In the genomic region with DNA sequence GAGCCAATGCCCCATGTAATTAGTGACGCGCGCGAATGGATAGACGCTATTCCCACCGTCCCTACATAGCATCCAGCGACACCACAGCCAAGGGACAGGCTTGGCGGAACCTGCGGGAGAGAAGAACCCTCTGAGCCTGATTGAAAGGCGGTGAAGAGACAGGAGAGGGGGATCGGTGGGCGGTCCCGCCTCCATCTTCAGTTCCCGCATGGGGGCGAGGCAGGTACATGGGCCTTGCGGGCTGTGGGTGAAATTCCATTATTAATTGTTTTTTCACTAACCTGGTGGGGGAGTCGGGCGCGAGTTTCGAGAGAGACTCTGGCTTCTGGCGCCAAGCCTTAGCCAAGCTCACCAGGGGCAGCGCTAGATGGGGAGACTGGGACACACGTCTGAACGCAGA, we compare ENCODE assay signal across 25 cellular contexts. TPM values are rescaled to one million over a fixed set of nuclear protein-coding genes. Genes with fewer than 3 reads are reported as not detected.
DNase-seq lines count a peak whose midpoint lies in the region; ATAC-seq and TF ChIP-seq lines count a peak whose summit lies in the region.
"Had no signal": no experiment of that assay in that cellular context is flagged by ENCODE, and none has a peak within 500 bp of the region (broad histone marks: within the 10 kb centered on the region; RNA-seq: fewer than 3 reads in every experiment).

No MANE protein-coding gene starts in this region.

- H3K36me3 ChIP-seq in H7 (replicated peaks; ENCODE audit: control insufficient read depth, insufficient read depth, low read length), result no peaks in the 10 kb centered on the region
- no peaks in the 10 kb centered on the region for H3K36me3 ChIP-seq in endodermal cell (ENCODE audit: control insufficient read depth, insufficient read depth, low read length)
- H3K36me3 ChIP-seq: BE2C; BLaER1 treated with 17β-estradiol and CSF1 and Interleukin-3, amounts not matched to agents 10 nM and 100 nM had no signal

- no peak for TF ChIP-seq CTCF in endodermal cell (conservative IDR thresholded peaks at IDR 0.05)

- DNase-seq in H7, result peak; percentile 63
- peak; percentile 65 for DNase-seq in endodermal cell
- peak; percentile 6 for DNase-seq in left kidney (ENCODE audit: low read depth, low spot score)
- peak; percentile 8 for DNase-seq in retina
- DNase-seq in T-helper 2 cell treated with Interferon-gamma antibody and Interleukin-4, amounts not matched to agents 5 μg/mL and 100 μg/mL, for 36 hours (ENCODE audit: low spot score), result no peak
- no peak for DNase-seq in stimulated activated naive B cell treated with anti-CD40 and anti-IgM and Interleukin-4, amounts not matched to agents 10 μg/mL and 1 μg/mL and 100 μg/mL, for 72 hours
- no peak for DNase-seq in cerebellar nuclear complex (lab: John Stamatoyannopoulos, UW)
- DNase-seq: 8988T; ACHN; AML-193; BE2C; Calu3; CD4-positive, alpha-beta T cell; CD8-positive, alpha-beta memory T cell; COR-L47; DMS53; DMS79 treated with DMSO at 0.1 percent for 48 hours; GF-D8; HCEC 1CT had no signal

- WGBS in endodermal cell (ENCODE audit: insufficient coverage in 1 of 2, insufficient read length in 1 of 2), 2 experiments, result 93 to 97% methylated on average over 10 to 24 of the region's 24 CpGs

- H3K27ac ChIP-seq in endodermal cell (ENCODE audit: low read depth, low read length), result no peak overlapping the region
- H3K27ac ChIP-seq: A549; BLaER1 treated with 17β-estradiol and CSF1 and Interleukin-3, amounts not matched to agents 10 nM and 100 nM had no signal

- no peaks in the 10 kb centered on the region for H3K36me3 Mint-ChIP-seq in endodermal cell (ENCODE audit: low read depth)
- no peaks in the 10 kb centered on the region for H3K36me3 Mint-ChIP-seq in T-helper 2 cell treated with Interferon-gamma antibody and Interleukin-4, amounts not matched to agents 5 μg/mL and 100 μg/mL, for 36 hours (ENCODE audit: low read depth)
- peaks cover 0 to 2% of the 10 kb centered on the region in 2 donors for H3K36me3 Mint-ChIP-seq in stimulated activated naive B cell treated with anti-CD40 and anti-IgM and Interleukin-4, amounts not matched to agents 10 μg/mL and 1 μg/mL and 100 μg/mL, for 72 hours
- H3K36me3 Mint-ChIP-seq: CD14-positive monocyte had no signal

- no peak overlapping the region for H3K9ac ChIP-seq in endodermal cell (ENCODE audit: extremely low read depth, low read length, poor library complexity, severe bottlenecking)
- H3K9ac ChIP-seq: BLaER1 treated with 17β-estradiol and CSF1 and Interleukin-3, amounts not matched to agents 10 nM and 100 nM had no signal

- H3K9me3 ChIP-seq in endodermal cell (ENCODE audit: control insufficient read depth, low read length), result no peaks in the 10 kb centered on the region
- H3K9me3 ChIP-seq: A549, BE2C had no signal

- H3K9me3 Mint-ChIP-seq in endodermal cell, result peaks cover 34% of the 10 kb centered on the region
- no peaks in the 10 kb centered on the region for H3K9me3 Mint-ChIP-seq in T-helper 2 cell treated with Interferon-gamma antibody and Interleukin-4, amounts not matched to agents 5 μg/mL and 100 μg/mL, for 36 hours
- peaks cover 3 to 4% of the 10 kb centered on the region in 2 donors for H3K9me3 Mint-ChIP-seq in stimulated activated naive B cell treated with anti-CD40 and anti-IgM and Interleukin-4, amounts not matched to agents 10 μg/mL and 1 μg/mL and 100 μg/mL, for 72 hours
- H3K9me3 Mint-ChIP-seq: CD4-positive, alpha-beta T cell had no signal

- peak overlapping the region; percentile 24 for H3K4me3 Mint-ChIP-seq in endodermal cell
- no peak overlapping the region for H3K4me3 Mint-ChIP-seq in T-helper 2 cell treated with Interferon-gamma antibody and Interleukin-4, amounts not matched to agents 5 μg/mL and 100 μg/mL, for 36 hours
- H3K4me3 Mint-ChIP-seq in stimulated activated naive B cell treated with anti-CD40 and anti-IgM and Interleukin-4, amounts not matched to agents 10 μg/mL and 1 μg/mL and 100 μg/mL, for 72 hours, result no peak overlapping the region
- H3K4me3 Mint-ChIP-seq: CD14-positive monocyte; CD4-positive, alpha-beta T cell; CD8-positive, alpha-beta memory T cell had no signal

- no peaks in the 10 kb centered on the region; the same call in 1 of the 2 replicates for H3K27me3 ChIP-seq in H7 (ENCODE audit: control insufficient read depth, insufficient read depth, low read length)
- H3K27me3 ChIP-seq in endodermal cell (ENCODE audit: control insufficient read depth, insufficient read depth, low read length, poor library complexity, severe bottlenecking), result no peaks in the 10 kb centered on the region
- H3K27me3 ChIP-seq: BE2C; BLaER1 treated with 17β-estradiol and CSF1 and Interleukin-3, amounts not matched to agents 10 nM and 100 nM had no signal

- H3K4me3 ChIP-seq in H7 (ENCODE audit: insufficient read depth, low read depth, low read length) (peak overlapping the region; percentile 9; the same call in 1 of the 2 replicates), endodermal cell (ENCODE audit: low read length) (no peak overlapping the region)
- H3K4me3 ChIP-seq: A549; BLaER1 treated with 17β-estradiol and CSF1 and Interleukin-3, amounts not matched to agents 10 nM and 100 nM had no signal

- no peaks in the 10 kb centered on the region for H3K4me1 Mint-ChIP-seq in endodermal cell
- H3K4me1 Mint-ChIP-seq in T-helper 2 cell treated with Interferon-gamma antibody and Interleukin-4, amounts not matched to agents 5 μg/mL and 100 μg/mL, for 36 hours (ENCODE audit: low read depth), result no peaks in the 10 kb centered on the region
- H3K4me1 Mint-ChIP-seq in stimulated activated naive B cell treated with anti-CD40 and anti-IgM and Interleukin-4, amounts not matched to agents 10 μg/mL and 1 μg/mL and 100 μg/mL, for 72 hours, result no peaks in the 10 kb centered on the region
- H3K4me1 Mint-ChIP-seq: CD8-positive, alpha-beta memory T cell had no signal

- peaks cover 6% of the 10 kb centered on the region for H3K27me3 Mint-ChIP-seq in endodermal cell (ENCODE audit: insufficient read depth)
- peaks cover 3% of the 10 kb centered on the region for H3K27me3 Mint-ChIP-seq in T-helper 2 cell treated with Interferon-gamma antibody and Interleukin-4, amounts not matched to agents 5 μg/mL and 100 μg/mL, for 36 hours (ENCODE audit: low read depth)
- peaks cover 16 to 20% of the 10 kb centered on the region in 2 donors for H3K27me3 Mint-ChIP-seq in stimulated activated naive B cell treated with anti-CD40 and anti-IgM and Interleukin-4, amounts not matched to agents 10 μg/mL and 1 μg/mL and 100 μg/mL, for 72 hours

- no peak for ATAC-seq in stimulated activated naive B cell treated with anti-CD40 and anti-IgM and Interleukin-4, amounts not matched to agents 10 μg/mL and 1 μg/mL and 100 μg/mL, for 72 hours (replicated peaks)
- ATAC-seq: A549 had no signal

- H3K4me1 ChIP-seq in endodermal cell (ENCODE audit: control insufficient read depth, insufficient read depth, low read length), result no peaks in the 10 kb centered on the region
- H3K4me1 ChIP-seq: A549; BE2C; BLaER1 treated with 17β-estradiol and CSF1 and Interleukin-3, amounts not matched to agents 10 nM and 100 nM had no signal

- no peak overlapping the region for H3K27ac Mint-ChIP-seq in endodermal cell
- H3K27ac Mint-ChIP-seq in T-helper 2 cell treated with Interferon-gamma antibody and Interleukin-4, amounts not matched to agents 5 μg/mL and 100 μg/mL, for 36 hours, result no peak overlapping the region
- no peak overlapping the region for H3K27ac Mint-ChIP-seq in stimulated activated naive B cell treated with anti-CD40 and anti-IgM and Interleukin-4, amounts not matched to agents 10 μg/mL and 1 μg/mL and 100 μg/mL, for 72 hours
- H3K27ac Mint-ChIP-seq: CD4-positive, alpha-beta T cell had no signal

RNA-seq across cellular contexts. Expression of gene TEX101, which starts 8.4 kb away (rescaled TPM):
- not detected in 2 replicates for total RNA-seq in H7 (2014; rRNA removed; shearing (Covaris generic))
- total RNA-seq in endodermal cell, result under 1 TPM in 1 of 2 donors, not detected in 1; 0.59 TPM
- polyA plus RNA-seq in endodermal cell (2013, experiment 1 of 2), result not detected
- polyA plus RNA-seq in endodermal cell (2013, experiment 2 of 2), result not detected
- total RNA-seq: Calu3; CD4-positive, alpha-beta T cell; CD8-positive, alpha-beta memory T cell; Daoy; H4 had no signal
- polyA plus RNA-seq: A549; CD8-positive, alpha-beta memory T cell had no signal

RNA-seq across cellular contexts. Expression of gene CD177, which starts 52.8 kb away (rescaled TPM):
- total RNA-seq in H7 (2014; rRNA removed; shearing (Covaris generic)), result 2.0 and 2.7 TPM in 2 replicates
- 1 to 10 TPM; 3.0 to 6.0 TPM for total RNA-seq in endodermal cell
- 2.6 TPM for polyA plus RNA-seq in endodermal cell (2013, experiment 1 of 2)
- 2.2 TPM for polyA plus RNA-seq in endodermal cell (2013, experiment 2 of 2)
- total RNA-seq: CD4-positive, alpha-beta T cell; CD8-positive, alpha-beta memory T cell; Daoy had no signal
- polyA plus RNA-seq: CD14-positive monocyte; CD8-positive, alpha-beta memory T cell had no signal

RNA-seq across cellular contexts. Expression of gene LYPD3, which starts 59.1 kb away (rescaled TPM):
- total RNA-seq in H7 (2014; rRNA removed; shearing (Covaris generic)), result 0.11 TPM in 1 of 2 replicates, not detected in the other
- under 1 TPM; 0.33 to 0.51 TPM for total RNA-seq in endodermal cell
- 1.9 TPM for polyA plus RNA-seq in endodermal cell (2013, experiment 1 of 2)
- polyA plus RNA-seq in endodermal cell (2013, experiment 2 of 2), result 1.4 TPM
- total RNA-seq: G401 had no signal

Comparison
In these comparisons a context has a peak if more than half of its experiments do, and no peak if none do; other contexts are left out.
1. DNase-seq: peak in H7 (single experiment), endodermal cell (single experiment), left kidney (single experiment) and retina (single experiment); none in T-helper 2 cell treated with Interferon-gamma antibody and Interleukin-4, amounts not matched to agents 5 μg/mL and 100 μg/mL, for 36 hours (single experiment), stimulated activated naive B cell treated with anti-CD40 and anti-IgM and Interleukin-4, amounts not matched to agents 10 μg/mL and 1 μg/mL and 100 μg/mL, for 72 hours (single experiment) and cerebellar nuclear complex (0 of 2).